In the genomic region with DNA sequence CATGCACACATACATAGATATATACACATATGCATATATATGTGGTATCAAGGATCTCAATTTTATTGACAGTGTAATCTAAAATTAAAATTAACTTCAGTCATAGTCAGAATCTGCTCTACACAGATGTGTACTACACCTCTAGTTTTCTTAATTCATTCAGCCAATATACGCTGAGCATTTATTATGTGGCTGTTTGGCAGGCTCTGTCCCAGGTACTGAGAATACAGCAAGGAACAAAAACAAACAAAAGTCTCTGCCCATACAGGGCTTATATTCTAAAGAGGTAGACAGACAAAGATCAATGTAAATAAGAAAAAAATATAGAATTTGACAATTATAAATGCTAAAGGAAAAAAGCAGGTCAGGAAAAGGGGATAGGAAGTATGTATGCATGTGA, we compare ENCODE assay signal across 3 cellular contexts.
A peak's percentile ranks its signal among the peaks of the same experiment; 100 is the strongest.
TF ChIP-seq lines count a peak whose summit lies in the region.

No MANE protein-coding gene starts in this region.

TF ChIP-seq in A549, 52 proteins besides CTCF, POLR2A, EP300 and RAD21:
- TF ChIP-seq, protein P1, sequence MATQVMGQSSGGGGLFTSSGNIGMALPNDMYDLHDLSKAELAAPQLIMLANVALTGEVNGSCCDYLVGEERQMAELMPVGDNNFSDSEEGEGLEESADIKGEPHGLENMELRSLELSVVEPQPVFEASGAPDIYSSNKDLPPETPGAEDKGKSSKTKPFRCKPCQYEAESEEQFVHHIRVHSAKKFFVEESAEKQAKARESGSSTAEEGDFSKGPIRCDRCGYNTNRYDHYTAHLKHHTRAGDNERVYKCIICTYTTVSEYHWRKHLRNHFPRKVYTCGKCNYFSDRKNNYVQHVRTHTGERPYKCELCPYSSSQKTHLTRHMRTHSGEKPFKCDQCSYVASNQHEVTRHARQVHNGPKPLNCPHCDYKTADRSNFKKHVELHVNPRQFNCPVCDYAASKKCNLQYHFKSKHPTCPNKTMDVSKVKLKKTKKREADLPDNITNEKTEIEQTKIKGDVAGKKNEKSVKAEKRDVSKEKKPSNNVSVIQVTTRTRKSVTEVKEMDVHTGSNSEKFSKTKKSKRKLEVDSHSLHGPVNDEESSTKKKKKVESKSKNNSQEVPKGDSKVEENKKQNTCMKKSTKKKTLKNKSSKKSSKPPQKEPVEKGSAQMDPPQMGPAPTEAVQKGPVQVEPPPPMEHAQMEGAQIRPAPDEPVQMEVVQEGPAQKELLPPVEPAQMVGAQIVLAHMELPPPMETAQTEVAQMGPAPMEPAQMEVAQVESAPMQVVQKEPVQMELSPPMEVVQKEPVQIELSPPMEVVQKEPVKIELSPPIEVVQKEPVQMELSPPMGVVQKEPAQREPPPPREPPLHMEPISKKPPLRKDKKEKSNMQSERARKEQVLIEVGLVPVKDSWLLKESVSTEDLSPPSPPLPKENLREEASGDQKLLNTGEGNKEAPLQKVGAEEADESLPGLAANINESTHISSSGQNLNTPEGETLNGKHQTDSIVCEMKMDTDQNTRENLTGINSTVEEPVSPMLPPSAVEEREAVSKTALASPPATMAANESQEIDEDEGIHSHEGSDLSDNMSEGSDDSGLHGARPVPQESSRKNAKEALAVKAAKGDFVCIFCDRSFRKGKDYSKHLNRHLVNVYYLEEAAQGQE (IDR thresholded peaks at IDR 0.05): peak; percentile 40; the same call in 1 of the 2 replicates
- no peak for TF ChIP-seq JUN (IDR thresholded peaks at IDR 0.05)
- TF ChIP-seq ZNF302 (CRISPR knock-in tag; IDR thresholded peaks at IDR 0.05): no peak
- no peak for TF ChIP-seq FOSL2 (IDR thresholded peaks at IDR 0.05)
- TF ChIP-seq FOSL2 (CRISPR knock-in tag; IDR thresholded peaks at IDR 0.05): no peak
- no peak for TF ChIP-seq KDM1A (IDR thresholded peaks at IDR 0.05; ENCODE audit: low read depth)

TF ChIP-seq in HCT116, 20 proteins besides CTCF, POLR2A, EP300 and RAD21 (continued from another document):
- TF ChIP-seq, protein P1 (IDR thresholded peaks at IDR 0.05; ENCODE audit: low read depth): peak; percentile 32

TF ChIP-seq in Ishikawa, 13 proteins besides CTCF, POLR2A, EP300 and RAD21 (continued from another document):
- TF ChIP-seq, protein P1 (IDR thresholded peaks at IDR 0.05; ENCODE audit: low read depth): peak; percentile 68
